ENCODE assay signal across 20 cellular contexts in genomic region chr17:13513039-13513405, GRCh38.
DNase-seq lines count a peak whose midpoint lies in the region; FAIRE-seq and TF ChIP-seq lines count a peak whose summit lies in the region.
"Had no signal": no experiment of that assay in that cellular context is flagged by ENCODE, and none has a peak within 500 bp of the region (broad histone marks: within the 10 kb centered on the region; RNA-seq: fewer than 3 reads in every experiment).

No MANE protein-coding gene starts in this region.

- H3K4me3 ChIP-seq in MG63 (no peak overlapping the region), fibroblast of pulmonary artery (replicated peaks; ENCODE audit: low read depth, low read length) (peak overlapping the region; percentile 16), skeletal muscle cell (ENCODE audit: low read depth, low read length) (peak overlapping the region; percentile 27)
- H3K4me3 ChIP-seq: transverse colon had no signal

- H3K36me3 ChIP-seq in MG63: no peaks in the 10 kb centered on the region
- H3K36me3 ChIP-seq: neutrophil, transverse colon had no signal

- DNase-seq in GM04503 (ENCODE audit: low read depth) (peak; percentile 10), MG63 (peak; percentile 34), fibroblast of pulmonary artery (ENCODE audit: low read depth) (peak; percentile 48), skeletal muscle cell (ENCODE audit: low read depth) (peak; percentile 48), D721Med (ENCODE audit: insufficient read length, low spot score) (no peak), COLO829 (ENCODE audit: low spot score) (no peak), NCI-H1105 (lab: John Stamatoyannopoulos, UW) (no peak)
- DNase-seq in activated CD4-positive, alpha-beta T cell treated with anti-CD3 and anti-CD28 coated beads, Interleukin-2, amount 10 ng/mL, durations not matched to agents 24 days and 14 days: no peak
- DNase-seq: activated CD4-positive, alpha-beta memory T cell treated with anti-CD3 and anti-CD28 coated beads, Interleukin-2, amount 10 ng/mL, durations not matched to agents 7 days and 5 days; activated naive CD8-positive, alpha-beta T cell treated with anti-CD3 and anti-CD28 coated beads for 36 hours; activated T-cell treated with anti-CD3 and anti-CD28 coated beads, Interleukin-2, amount 50 U/mL, for 72 hours; CD4-positive, alpha-beta memory T cell; central memory CD4-positive, alpha-beta T cell; immature natural killer cell; Kasumi-1; NCI-H146; transverse colon had no signal

- H3K4me1 Mint-ChIP-seq in activated CD4-positive, alpha-beta T cell treated with anti-CD3 and anti-CD28 coated beads, Interleukin-2, amount 10 ng/mL, durations not matched to agents 24 days and 14 days: peaks cover 14% of the 10 kb centered on the region

- H3K27me3 ChIP-seq in MG63: no peaks in the 10 kb centered on the region
- H3K27me3 ChIP-seq: transverse colon had no signal

- no peak overlapping the region for H3K27ac Mint-ChIP-seq in activated CD4-positive, alpha-beta T cell treated with anti-CD3 and anti-CD28 coated beads, Interleukin-2, amount 10 ng/mL, durations not matched to agents 24 days and 14 days
- H3K27ac Mint-ChIP-seq: activated CD4-positive, alpha-beta memory T cell treated with anti-CD3 and anti-CD28 coated beads, Interleukin-2, amount 10 ng/mL, durations not matched to agents 7 days and 5 days; activated naive CD8-positive, alpha-beta T cell treated with anti-CD3 and anti-CD28 coated beads for 36 hours; activated T-cell treated with anti-CD3 and anti-CD28 coated beads, Interleukin-2, amount 50 U/mL, for 72 hours; CD4-positive, alpha-beta memory T cell; immature natural killer cell had no signal

- no peak for TF ChIP-seq CTCF in fibroblast of pulmonary artery (IDR thresholded peaks at IDR 0.05; ENCODE audit: low read length, missing control alignments)
- TF ChIP-seq CTCF in D721Med (IDR thresholded peaks at IDR 0.05; ENCODE audit: insufficient read depth, missing control alignments): no peak

- FAIRE-seq in D721Med (lab: Jason Lieb, UNC): no peak
- FAIRE-seq: G401.6, TTC549 had no signal

- H3K4me3 Mint-ChIP-seq in activated CD4-positive, alpha-beta T cell treated with anti-CD3 and anti-CD28 coated beads, Interleukin-2, amount 10 ng/mL, durations not matched to agents 24 days and 14 days: no peak overlapping the region
- H3K4me3 Mint-ChIP-seq: activated CD4-positive, alpha-beta memory T cell treated with anti-CD3 and anti-CD28 coated beads, Interleukin-2, amount 10 ng/mL, durations not matched to agents 7 days and 5 days; activated naive CD8-positive, alpha-beta T cell treated with anti-CD3 and anti-CD28 coated beads for 36 hours; activated T-cell treated with anti-CD3 and anti-CD28 coated beads, Interleukin-2, amount 50 U/mL, for 72 hours; CD4-positive, alpha-beta memory T cell; immature natural killer cell had no signal

- no peaks in the 10 kb centered on the region for H3K9me3 ChIP-seq in MG63
- H3K9me3 ChIP-seq: neutrophil, transverse colon had no signal

- intact Hi-C loops in activated CD4-positive, alpha-beta T cell treated with anti-CD3 and anti-CD28 coated beads, Interleukin-2, amount 10 ng/mL, durations not matched to agents 24 days and 14 days (cut with micrococcal nuclease): no loop called here

- H3K9me3 Mint-ChIP-seq in activated CD4-positive, alpha-beta T cell treated with anti-CD3 and anti-CD28 coated beads, Interleukin-2, amount 10 ng/mL, durations not matched to agents 24 days and 14 days: no peaks in the 10 kb centered on the region
- H3K9me3 Mint-ChIP-seq: activated CD4-positive, alpha-beta memory T cell treated with anti-CD3 and anti-CD28 coated beads, Interleukin-2, amount 10 ng/mL, durations not matched to agents 7 days and 5 days; activated naive CD8-positive, alpha-beta T cell treated with anti-CD3 and anti-CD28 coated beads for 36 hours; activated T-cell treated with anti-CD3 and anti-CD28 coated beads, Interleukin-2, amount 50 U/mL, for 72 hours; CD4-positive, alpha-beta memory T cell; immature natural killer cell had no signal

- peaks cover 8% of the 10 kb centered on the region for H3K27me3 Mint-ChIP-seq in activated CD4-positive, alpha-beta T cell treated with anti-CD3 and anti-CD28 coated beads, Interleukin-2, amount 10 ng/mL, durations not matched to agents 24 days and 14 days

- H3K36me3 Mint-ChIP-seq in activated CD4-positive, alpha-beta T cell treated with anti-CD3 and anti-CD28 coated beads, Interleukin-2, amount 10 ng/mL, durations not matched to agents 24 days and 14 days (ENCODE audit: low read depth): no peaks in the 10 kb centered on the region
- H3K36me3 Mint-ChIP-seq: activated naive CD8-positive, alpha-beta T cell treated with anti-CD3 and anti-CD28 coated beads for 36 hours; CD4-positive, alpha-beta memory T cell; immature natural killer cell had no signal

Comparison
In these comparisons a context has a peak if more than half of its experiments do, and no peak if none do; other contexts are left out.
1. DNase-seq: peak in GM04503 (single experiment), MG63 (single experiment), fibroblast of pulmonary artery (single experiment) and skeletal muscle cell (single experiment); none in activated CD4-positive, alpha-beta T cell treated with anti-CD3 and anti-CD28 coated beads, Interleukin-2, amount 10 ng/mL, durations not matched to agents 24 days and 14 days (single experiment), D721Med (single experiment), COLO829 (single experiment) and NCI-H1105 (single experiment).